Comparison of ENCODE assay signal across 1 cellular context in the genomic region with DNA sequence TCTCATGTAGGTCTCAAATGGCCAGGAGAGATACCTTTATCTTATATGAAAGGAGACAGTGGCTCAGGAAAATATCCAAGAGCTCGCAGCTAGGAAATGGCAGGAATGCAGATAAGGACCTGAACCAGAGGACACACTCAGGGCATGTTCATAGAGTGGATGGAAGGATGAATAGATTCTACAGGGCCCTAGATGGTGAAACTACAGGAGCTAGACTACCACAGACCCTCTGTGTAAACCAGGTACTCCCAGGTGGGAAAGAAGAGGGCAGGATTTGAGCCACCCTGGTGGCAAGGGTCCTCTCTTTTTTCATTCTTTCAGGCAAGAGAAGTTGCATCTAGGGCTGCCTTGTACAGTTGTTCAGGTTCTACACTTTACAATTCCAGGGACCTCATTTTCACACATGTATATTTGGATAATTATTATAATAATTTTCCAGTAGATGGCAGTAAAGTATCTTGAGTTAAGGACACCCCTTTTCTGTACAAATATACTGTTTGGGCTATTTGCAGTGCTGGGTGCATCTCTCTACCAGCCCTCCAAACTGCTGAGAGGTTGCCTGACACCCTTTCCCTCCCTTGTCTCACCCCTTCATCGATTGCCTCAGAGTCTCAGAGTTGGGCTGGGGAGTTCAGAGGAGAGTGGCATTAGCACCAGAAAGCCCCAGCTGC.
A peak's percentile ranks its signal among the peaks of the same experiment; 100 is the strongest.
TF ChIP-seq lines count a peak whose summit lies in the region.

No MANE protein-coding gene starts in this region.

TF ChIP-seq in IMR-90, 13 proteins besides CTCF, POLR2A, EP300 and RAD21:
- TF ChIP-seq FOS (IDR thresholded peaks at IDR 0.05; ENCODE audit: low read depth, low read length) (no peak), SMC3 (IDR thresholded peaks at IDR 0.05; ENCODE audit: low read depth, low read length) (peak; percentile 37; the same call in 1 of the 2 replicates)
